In the genomic region with DNA sequence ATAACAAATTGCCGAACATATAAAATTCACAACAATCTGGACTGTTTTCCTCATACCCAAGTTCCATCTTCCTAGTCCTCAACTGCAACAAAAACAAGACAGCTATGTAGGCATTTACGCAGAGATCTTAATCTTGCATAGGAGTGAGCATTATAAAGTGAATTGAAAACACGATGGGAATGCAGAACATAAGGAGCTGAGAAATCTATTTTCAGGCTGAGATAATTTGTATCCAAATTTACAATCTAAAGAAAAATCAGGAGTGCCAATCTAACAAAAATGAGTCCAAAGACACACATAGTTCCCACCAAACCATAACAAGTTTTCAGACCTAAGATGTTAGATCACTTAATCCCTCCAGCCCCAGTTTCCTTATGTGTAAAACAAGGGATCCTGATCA, we compare ENCODE assay signal across 2 cellular contexts.
TF ChIP-seq lines count a peak whose summit lies in the region.

No MANE protein-coding gene starts in this region.

TF ChIP-seq in SK-N-SH, 30 proteins besides CTCF, POLR2A, EP300 and RAD21 (continued from another document):
- TF ChIP-seq, protein P1, sequence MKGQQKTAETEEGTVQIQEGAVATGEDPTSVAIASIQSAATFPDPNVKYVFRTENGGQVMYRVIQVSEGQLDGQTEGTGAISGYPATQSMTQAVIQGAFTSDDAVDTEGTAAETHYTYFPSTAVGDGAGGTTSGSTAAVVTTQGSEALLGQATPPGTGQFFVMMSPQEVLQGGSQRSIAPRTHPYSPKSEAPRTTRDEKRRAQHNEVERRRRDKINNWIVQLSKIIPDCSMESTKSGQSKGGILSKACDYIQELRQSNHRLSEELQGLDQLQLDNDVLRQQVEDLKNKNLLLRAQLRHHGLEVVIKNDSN (IDR thresholded peaks at IDR 0.05; ENCODE audit: borderline replicate concordance, low read depth): no peak
- 0 out of 2 replicates have a peak, but pooled peaks have one; percentile 17 for TF ChIP-seq GATA2 (CRISPR knock-in tag; IDR thresholded peaks at IDR 0.05)
TF ChIP-seq in SK-N-SH: peak in this region for 1.

TF ChIP-seq in SK-N-SH treated with all-trans-retinoic acid at 6 μM for 48 hours, 23 proteins besides CTCF, POLR2A, EP300 and RAD21 (continued from another document):
- TF ChIP-seq, protein P2, sequence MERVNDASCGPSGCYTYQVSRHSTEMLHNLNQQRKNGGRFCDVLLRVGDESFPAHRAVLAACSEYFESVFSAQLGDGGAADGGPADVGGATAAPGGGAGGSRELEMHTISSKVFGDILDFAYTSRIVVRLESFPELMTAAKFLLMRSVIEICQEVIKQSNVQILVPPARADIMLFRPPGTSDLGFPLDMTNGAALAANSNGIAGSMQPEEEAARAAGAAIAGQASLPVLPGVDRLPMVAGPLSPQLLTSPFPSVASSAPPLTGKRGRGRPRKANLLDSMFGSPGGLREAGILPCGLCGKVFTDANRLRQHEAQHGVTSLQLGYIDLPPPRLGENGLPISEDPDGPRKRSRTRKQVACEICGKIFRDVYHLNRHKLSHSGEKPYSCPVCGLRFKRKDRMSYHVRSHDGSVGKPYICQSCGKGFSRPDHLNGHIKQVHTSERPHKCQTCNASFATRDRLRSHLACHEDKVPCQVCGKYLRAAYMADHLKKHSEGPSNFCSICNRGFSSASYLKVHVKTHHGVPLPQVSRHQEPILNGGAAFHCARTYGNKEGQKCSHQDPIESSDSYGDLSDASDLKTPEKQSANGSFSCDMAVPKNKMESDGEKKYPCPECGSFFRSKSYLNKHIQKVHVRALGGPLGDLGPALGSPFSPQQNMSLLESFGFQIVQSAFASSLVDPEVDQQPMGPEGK (CRISPR knock-in tag; IDR thresholded peaks at IDR 0.05; ENCODE audit: borderline replicate concordance): no peak
- TF ChIP-seq RARB (CRISPR knock-in tag; IDR thresholded peaks at IDR 0.05) (no peak), ZC3H10 (CRISPR knock-in tag; IDR thresholded peaks at IDR 0.05) (no peak), PPARA (CRISPR knock-in tag; IDR thresholded peaks at IDR 0.05; ENCODE audit: borderline replicate concordance) (no peak)
- TF ChIP-seq, protein P3, sequence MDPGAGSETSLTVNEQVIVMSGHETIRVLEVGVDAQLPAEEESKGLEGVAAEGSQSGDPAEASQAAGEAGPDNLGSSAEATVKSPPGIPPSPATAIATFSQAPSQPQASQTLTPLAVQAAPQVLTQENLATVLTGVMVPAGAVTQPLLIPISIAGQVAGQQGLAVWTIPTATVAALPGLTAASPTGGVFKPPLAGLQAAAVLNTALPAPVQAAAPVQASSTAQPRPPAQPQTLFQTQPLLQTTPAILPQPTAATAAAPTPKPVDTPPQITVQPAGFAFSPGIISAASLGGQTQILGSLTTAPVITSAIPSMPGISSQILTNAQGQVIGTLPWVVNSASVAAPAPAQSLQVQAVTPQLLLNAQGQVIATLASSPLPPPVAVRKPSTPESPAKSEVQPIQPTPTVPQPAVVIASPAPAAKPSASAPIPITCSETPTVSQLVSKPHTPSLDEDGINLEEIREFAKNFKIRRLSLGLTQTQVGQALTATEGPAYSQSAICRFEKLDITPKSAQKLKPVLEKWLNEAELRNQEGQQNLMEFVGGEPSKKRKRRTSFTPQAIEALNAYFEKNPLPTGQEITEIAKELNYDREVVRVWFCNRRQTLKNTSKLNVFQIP (CRISPR knock-in tag; IDR thresholded peaks at IDR 0.05; ENCODE audit: borderline replicate concordance, low read depth): no peak
